Comparison of ENCODE assay signal across 23 cellular contexts in the genomic region with DNA sequence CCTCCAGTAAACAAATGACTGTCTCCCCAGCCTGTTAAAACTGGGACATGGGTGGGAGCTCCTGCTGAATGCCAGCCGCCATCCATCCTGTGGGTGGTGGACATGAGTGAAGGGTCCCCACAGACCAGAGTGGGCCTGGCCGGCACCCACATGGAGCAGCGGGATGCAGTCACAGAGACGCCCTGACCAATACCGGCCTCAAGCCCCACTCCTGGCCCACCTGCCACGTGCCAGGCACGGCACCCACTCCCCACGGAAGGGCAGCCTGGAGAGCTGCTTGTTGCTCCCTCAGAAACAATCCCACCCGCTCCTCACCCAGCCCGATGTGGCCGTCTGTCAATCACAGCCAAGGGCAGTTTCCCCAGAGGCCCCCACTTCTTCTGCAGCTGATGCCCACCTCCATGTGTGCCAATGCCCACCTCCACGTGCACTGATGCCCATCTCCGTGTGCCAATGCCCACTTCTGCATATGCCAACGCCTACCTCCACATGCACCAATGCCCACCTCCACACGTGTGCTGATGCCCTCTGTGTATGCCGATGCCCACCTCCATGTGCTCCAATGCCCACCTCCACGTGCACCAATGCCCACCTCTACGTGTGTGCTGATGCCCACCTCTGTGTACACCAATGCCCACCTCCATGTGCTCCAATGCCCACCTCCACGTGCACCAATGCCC. TPM values are rescaled to one million over a fixed set of nuclear protein-coding genes. Genes with fewer than 3 reads are reported as not detected.
DNase-seq lines count a peak whose midpoint lies in the region; ATAC-seq, FAIRE-seq and TF ChIP-seq lines count a peak whose summit lies in the region.
"Had no signal": no experiment of that assay in that cellular context is flagged by ENCODE, and none has a peak within 500 bp of the region (broad histone marks: within the 10 kb centered on the region; RNA-seq: fewer than 3 reads in every experiment).

No MANE protein-coding gene starts in this region.

- peaks cover 42% of the 10 kb centered on the region for H3K9me3 ChIP-seq in left ventricle myocardium inferior (replicated peaks)
- H3K9me3 ChIP-seq: SJSA1 had no signal

- no peaks in the 10 kb centered on the region for H3K4me1 ChIP-seq in left ventricle myocardium inferior
- H3K4me1 ChIP-seq: Peyer's patch, SJSA1 had no signal

- H3K4me3 ChIP-seq in left ventricle myocardium inferior = no peak overlapping the region
- H3K4me3 ChIP-seq: Peyer's patch, SJSA1 had no signal

- no peak for ATAC-seq in left ventricle myocardium superior
- ATAC-seq: Right ventricle myocardium inferior had no signal

- TF ChIP-seq CTCF in left ventricle myocardium inferior (IDR thresholded peaks at IDR 0.05; ENCODE audit: borderline replicate concordance) = no peak

- DNase-seq in left ventricle myocardium inferior (peak; percentile 4), left ventricle myocardium superior (no peak), islet precursor cell (peak; percentile 40), posterior vena cava (ENCODE audit: low spot score) (peak; percentile 55), urothelium cell line (ENCODE audit: low spot score) (no peak), NCI-H748 (lab: John Stamatoyannopoulos, UW; ENCODE audit: unreplicated experiment) (no peak), T-helper 2 cell (no peak)
- DNase-seq in stimulated activated naive CD4-positive, alpha-beta T cell treated with Interleukin-2 at 50 U/mL for 16 hours (lab: John Stamatoyannopoulos, UW) = no peak
- DNase-seq: Calu3, Karpas-422, NCI-H1105 treated with DMSO at 0.1 percent for 48 hours, NCI-H2081, NCI-H2171, NCI-H524 treated with DMSO at 0.1 percent for 48 hours had no signal

- H3K27me3 ChIP-seq in left ventricle myocardium inferior (ENCODE audit: low read depth) = no peaks in the 10 kb centered on the region
- H3K27me3 ChIP-seq: Peyer's patch, SJSA1 had no signal

- FAIRE-seq in urothelium cell line (lab: Jason Lieb, UNC) = peak; percentile 96
- FAIRE-seq: A204.1, G401.6, GM12892, H54 had no signal

- intact Hi-C loops in left ventricle myocardium inferior (cut with micrococcal nuclease) = no loop called here
- intact Hi-C loops in left ventricle myocardium superior (cut with micrococcal nuclease) = no loop called here
- intact Hi-C loops in posterior vena cava (cut with DNase I) = no loop called here

- H3K36me3 ChIP-seq in left ventricle myocardium inferior = peaks cover 11% of the 10 kb centered on the region
- H3K36me3 ChIP-seq: SJSA1 had no signal

- H3K27ac ChIP-seq in left ventricle myocardium inferior (replicated peaks) = no peak overlapping the region
- H3K27ac ChIP-seq: C4-2B, HL-60, Peyer's patch, SJSA1 had no signal

RNA-seq across cellular contexts. Expression of a gene that starts 42.8 kb away (rescaled TPM):
- total RNA-seq in left ventricle myocardium inferior (18.1 TPM), left ventricle myocardium superior (22.8 TPM), posterior vena cava (10 to 100 TPM; 12.6 to 16.9 TPM)

RNA-seq across cellular contexts. Expression of a gene that starts 43.4 kb away (rescaled TPM):
- total RNA-seq in left ventricle myocardium inferior = 14.2 TPM
- total RNA-seq in left ventricle myocardium superior = 16.5 TPM
- total RNA-seq in posterior vena cava = 10 to 100 TPM; 10.1 TPM

Comparison
In these comparisons a context has a peak if more than half of its experiments do, and no peak if none do; other contexts are left out.
1. DNase-seq: peak in left ventricle myocardium inferior (single experiment), islet precursor cell (single experiment) and posterior vena cava (single experiment); none in left ventricle myocardium superior (single experiment), urothelium cell line (single experiment), NCI-H748 (single experiment), T-helper 2 cell (0 of 5) and stimulated activated naive CD4-positive, alpha-beta T cell treated with Interleukin-2 at 50 U/mL for 16 hours (single experiment).